Comparison of ENCODE assay signal across 8 cellular contexts in the genomic region with DNA sequence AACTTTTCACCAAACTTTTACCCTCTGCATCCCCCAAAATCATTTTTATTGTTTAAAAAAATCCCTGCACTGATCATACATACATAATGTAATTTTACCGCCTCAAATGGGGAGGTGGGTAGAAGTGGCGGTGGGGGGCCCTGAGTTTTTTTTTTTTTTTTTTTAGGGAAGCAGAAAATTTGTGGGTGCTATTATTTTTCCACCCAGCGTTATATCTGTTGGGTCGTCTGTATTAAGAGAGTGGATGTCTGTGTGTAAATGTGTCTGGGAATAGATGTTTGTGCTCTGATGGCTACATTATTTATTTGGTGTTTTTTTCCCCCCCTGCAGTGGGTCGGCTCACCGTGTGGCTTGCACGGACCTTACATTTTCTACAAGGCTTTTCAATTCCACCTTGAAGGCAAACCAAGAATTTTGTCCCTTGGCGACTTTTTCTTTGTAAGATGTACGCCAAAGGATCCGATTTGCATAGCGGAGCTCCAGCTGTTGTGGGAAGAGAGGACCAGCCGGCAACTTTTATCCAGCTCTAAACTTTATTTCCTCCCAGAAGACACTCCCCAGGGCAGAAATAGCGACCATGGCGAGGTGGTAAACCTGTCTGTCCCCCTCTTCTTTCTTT. TPM values are rescaled to one million over a fixed set of nuclear protein-coding genes. Genes with fewer than 3 reads are reported as not detected.
DNase-seq lines count a peak whose midpoint lies in the region; ATAC-seq and TF ChIP-seq lines count a peak whose summit lies in the region.

No MANE protein-coding gene starts in this region.

- peaks cover 19% of the 10 kb centered on the region for H3K79me2 ChIP-seq in OCI-LY3 (ENCODE audit: low read length)

- no peak for ATAC-seq in HG03378 (IDR thresholded peaks at IDR 0.05; ENCODE audit: unreplicated experiment)
- ATAC-seq in GM21576 (IDR thresholded peaks at IDR 0.05; ENCODE audit: unreplicated experiment), result no peak

- no peaks in the 10 kb centered on the region for H3K36me3 ChIP-seq in OCI-LY3 (replicated peaks; ENCODE audit: low read depth, low read length)
- H3K36me3 ChIP-seq in vagina, result no peaks in the 10 kb centered on the region

- H3K4me2 ChIP-seq in OCI-LY3 (ENCODE audit: low read length), result peak overlapping the region; percentile 99

- no peaks in the 10 kb centered on the region for H3K36me3 Mint-ChIP-seq in mesothelial cell of epicardium

- TF ChIP-seq CTCF in OCI-LY3 (IDR thresholded peaks at IDR 0.05; ENCODE audit: low read depth, low read length) (no peak), dorsolateral prefrontal cortex (IDR thresholded peaks at IDR 0.05 in 54 of 56, conservative IDR thresholded peaks at IDR 0.05 in 2 of 56; ENCODE audit: low read depth in 1 of 56, partially characterized antibody in 56 of 56) (peak in 1 of 56 donors; percentile 32), mesothelial cell of epicardium (IDR thresholded peaks at IDR 0.05; ENCODE audit: unreplicated experiment) (no peak), vagina (IDR thresholded peaks at IDR 0.05) (no peak)

- H3K9ac ChIP-seq in OCI-LY3 (ENCODE audit: low read length), result peak overlapping the region; percentile 95

- H3K4me3 ChIP-seq in OCI-LY3 (ENCODE audit: low read length), result peak overlapping the region; percentile 96
- H3K4me3 ChIP-seq in dorsolateral prefrontal cortex, result peak overlapping the region; percentile 54 to 98 (median 85)
- peak overlapping the region; percentile 77 to 94 for H3K4me3 ChIP-seq in vagina

- peak overlapping the region; percentile 100 for H3K27ac Mint-ChIP-seq in mesothelial cell of epicardium

- H3K27ac ChIP-seq in OCI-LY3 (ENCODE audit: low read length), result peak overlapping the region; percentile 93
- peak overlapping the region in 58 of 59 donors; percentile 41 to 99 (median 94) for H3K27ac ChIP-seq in dorsolateral prefrontal cortex
- H3K27ac ChIP-seq in vagina, result peak overlapping the region; percentile 98

- H3K27me3 ChIP-seq in OCI-LY3 (ENCODE audit: low read depth, low read length), result no peaks in the 10 kb centered on the region
- H3K27me3 ChIP-seq in dorsolateral prefrontal cortex, result no peaks in the 10 kb centered on the region
- H3K27me3 ChIP-seq in vagina, result no peaks in the 10 kb centered on the region

- H3K4me3 Mint-ChIP-seq in mesothelial cell of epicardium, result peak overlapping the region; percentile 91

- H4K20me1 ChIP-seq in OCI-LY3 (ENCODE audit: insufficient read depth, low read length), result no peaks in the 10 kb centered on the region

- H3K9me3 ChIP-seq in OCI-LY3 (ENCODE audit: insufficient read depth, low read length) (no peaks in the 10 kb centered on the region), vagina (no peaks in the 10 kb centered on the region)

- no peaks in the 10 kb centered on the region for H3K9me3 Mint-ChIP-seq in mesothelial cell of epicardium

- peaks cover 30% of the 10 kb centered on the region for H3K4me1 ChIP-seq in OCI-LY3 (ENCODE audit: low read length)
- peaks cover 59% of the 10 kb centered on the region for H3K4me1 ChIP-seq in vagina

- no peak for TF ChIP-seq POLR2A in vagina (IDR thresholded peaks at IDR 0.05)

- peak overlapping the region; percentile 41; the same call in 1 of the 2 replicates for H2AFZ ChIP-seq in OCI-LY3 (ENCODE audit: low read depth, low read length)

- no peaks in the 10 kb centered on the region for H3K27me3 Mint-ChIP-seq in mesothelial cell of epicardium (ENCODE audit: low read depth)

- peak; percentile 68 for DNase-seq in NCI-H1092 treated with DMSO at 0.1 percent for 48 hours (lab: John Stamatoyannopoulos, UW)
- DNase-seq in NCI-H1092 (lab: John Stamatoyannopoulos, UW), result no peak
- DNase-seq in dorsolateral prefrontal cortex, result no peak
- DNase-seq in mesothelial cell of epicardium (ENCODE audit: low spot score in 2 of 2, unreplicated experiment in 2 of 2), result no peak
- no peak for DNase-seq in vagina (ENCODE audit: extremely low spot score in 2 of 2)

- intact Hi-C loops in dorsolateral prefrontal cortex (cut with DNase I), result loop anchor here (2.0 to 10.0 kb wide), 5 partner anchors 70 to 473 kb away; a partner anchor contains a TSS
- intact Hi-C loops in vagina (cut with DNase I), result loop anchor here (5.0 kb wide), 1 partner anchor 135 kb away; no protein-coding TSS in a partner anchor

- H3K4me1 Mint-ChIP-seq in mesothelial cell of epicardium, result peaks cover 47% of the 10 kb centered on the region

RNA-seq across cellular contexts. Expression of a gene that starts 0.4 kb away (rescaled TPM):
- 10 to 100 TPM; 24.8 to 70.5 (median 48.1) TPM for total RNA-seq in dorsolateral prefrontal cortex
- 50.9 to 52.5 TPM (median 51.4 TPM) in 3 replicates for total RNA-seq in mesothelial cell of epicardium
- total RNA-seq in vagina, result 75.9 TPM
